14 cellular contexts compared by ENCODE assay signal in the genomic region with DNA sequence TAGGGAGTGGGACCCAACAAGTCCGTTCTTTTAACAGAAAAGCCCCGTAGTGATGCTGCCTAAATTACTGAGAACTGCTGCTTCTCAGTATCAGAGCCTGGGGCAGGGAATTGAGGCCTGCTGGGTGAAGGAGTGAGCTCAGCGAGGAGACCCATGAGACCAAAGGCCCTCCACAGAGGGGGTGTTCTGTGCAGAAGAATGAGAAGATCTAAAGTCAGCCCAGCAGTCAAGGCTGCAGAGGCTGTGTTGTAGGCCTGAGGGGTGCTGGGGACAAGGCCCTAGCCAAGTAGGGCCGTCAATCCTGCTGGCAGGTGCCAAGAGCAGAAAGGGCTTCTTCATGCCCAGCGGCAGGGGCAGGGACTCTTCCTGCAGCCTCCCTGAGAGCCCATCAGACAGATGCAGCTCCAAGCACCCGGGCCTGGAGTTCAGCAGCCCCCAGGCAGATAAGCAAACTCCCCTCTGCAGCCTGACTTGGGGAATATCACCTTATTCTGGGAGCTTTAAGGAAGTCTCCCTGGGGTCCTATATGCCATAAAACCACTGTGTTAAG. TPM values are rescaled to one million over a fixed set of nuclear protein-coding genes. Genes with fewer than 3 reads are reported as not detected.
DNase-seq lines count a peak whose midpoint lies in the region; TF ChIP-seq lines count a peak whose summit lies in the region.
"Had no signal": no experiment of that assay in that cellular context is flagged by ENCODE, and none has a peak within 500 bp of the region (broad histone marks: within the 10 kb centered on the region; RNA-seq: fewer than 3 reads in every experiment).

No MANE protein-coding gene starts in this region.

- dilution Hi-C loops in mammary epithelial cell (cut with HindIII; ENCODE audit: low sequenced_read_pairs): loop anchor here (5.0 kb wide), 1 partner anchor 72 kb away; no protein-coding TSS in a partner anchor

- H3K9me3 Mint-ChIP-seq in T-helper 2 cell treated with Interferon-gamma antibody and Interleukin-4, amounts not matched to agents 5 μg/mL and 100 μg/mL, for 36 hours: no peaks in the 10 kb centered on the region
- H3K9me3 Mint-ChIP-seq in neural crest cell: no peaks in the 10 kb centered on the region
- H3K9me3 Mint-ChIP-seq: activated B cell treated with CpG ODN at 0.5 μM for 24 hours had no signal

- H3K4me3 ChIP-seq in adipocyte (ENCODE audit: low read length) (no peak overlapping the region), mammary epithelial cell (replicated peaks in 1 of 3; ENCODE audit: insufficient read depth in 1 of 3, low read depth in 2 of 3, low read length in 3 of 3) (no peak overlapping the region)
- H3K4me3 ChIP-seq: A549, hepatocyte, thyroid gland had no signal

- no TSS peak for BruUV-seq in mammary epithelial cell (replicated peaks; lab: Mats Ljungman, UMichigan)

- H3K27ac Mint-ChIP-seq in T-helper 2 cell treated with Interferon-gamma antibody and Interleukin-4, amounts not matched to agents 5 μg/mL and 100 μg/mL, for 36 hours: peak overlapping the region; percentile 63
- no peak overlapping the region for H3K27ac Mint-ChIP-seq in neural crest cell (ENCODE audit: unreplicated experiment)

- H3K36me3 ChIP-seq in KOPT-K1 (ENCODE audit: insufficient read depth, low read length) (peaks cover 20% of the 10 kb centered on the region), adipocyte (ENCODE audit: control insufficient read depth, insufficient read depth, low read length, severe bottlenecking) (no peaks in the 10 kb centered on the region), mammary epithelial cell (ENCODE audit: insufficient read depth, low read length) (no peaks in the 10 kb centered on the region)
- H3K36me3 ChIP-seq: thyroid gland had no signal

- TF ChIP-seq CTCF in neural crest cell (conservative IDR thresholded peaks at IDR 0.05) (no peak), mammary epithelial cell (conservative IDR thresholded peaks at IDR 0.05 in 1 of 2, IDR thresholded peaks at IDR 0.05 in 1 of 2; ENCODE audit: extremely low read depth in 1 of 2, insufficient read depth in 1 of 2, low read depth in 1 of 2, low read length in 2 of 2) (no peak)

- no peaks in the 10 kb centered on the region for H3K27me3 ChIP-seq in adipocyte (replicated peaks; ENCODE audit: control insufficient read depth, insufficient read depth, low read length)
- no peaks in the 10 kb centered on the region for H3K27me3 ChIP-seq in mammary epithelial cell (ENCODE audit: insufficient read depth, low read length)
- H3K27me3 ChIP-seq: hepatocyte, thyroid gland had no signal

- WGBS in mammary epithelial cell (ENCODE audit: low coverage, missing lambda C conversion rate): 90% methylated on average over 6 of the region's 6 CpGs

- H3K27ac ChIP-seq in KOPT-K1 (ENCODE audit: low read depth, low read length, poor library complexity, severe bottlenecking) (peak overlapping the region; percentile 35), mammary epithelial cell (ENCODE audit: insufficient read depth, low read depth, low read length) (no peak overlapping the region)
- H3K27ac ChIP-seq: A549, hepatocyte, thyroid gland had no signal

- no peak overlapping the region for H3K4me3 Mint-ChIP-seq in T-helper 2 cell treated with Interferon-gamma antibody and Interleukin-4, amounts not matched to agents 5 μg/mL and 100 μg/mL, for 36 hours
- H3K4me3 Mint-ChIP-seq in neural crest cell: peak overlapping the region; percentile 16
- H3K4me3 Mint-ChIP-seq: activated B cell treated with CpG ODN at 0.5 μM for 24 hours had no signal

- intact Hi-C loops in mammary epithelial cell (cut with micrococcal nuclease): no loop called here

- CTCF ChIA-PET in mammary epithelial cell (lab: Charles Lee; ENCODE audit: low non-redundant PET): interaction anchor here (0.7 kb wide), 1 partner anchor 10 kb away, joined by 3 read pairs; no protein-coding TSS in a partner anchor

- H3K36me3 Mint-ChIP-seq in T-helper 2 cell treated with Interferon-gamma antibody and Interleukin-4, amounts not matched to agents 5 μg/mL and 100 μg/mL, for 36 hours (ENCODE audit: low read depth): peaks cover 11% of the 10 kb centered on the region
- H3K36me3 Mint-ChIP-seq in neural crest cell (ENCODE audit: low read depth): no peaks in the 10 kb centered on the region

- H3K4me1 Mint-ChIP-seq in T-helper 2 cell treated with Interferon-gamma antibody and Interleukin-4, amounts not matched to agents 5 μg/mL and 100 μg/mL, for 36 hours (ENCODE audit: low read depth): peaks cover 29% of the 10 kb centered on the region
- peaks cover 44% of the 10 kb centered on the region for H3K4me1 Mint-ChIP-seq in neural crest cell

- DNase-seq in T-helper 2 cell treated with Interferon-gamma antibody and Interleukin-4, amounts not matched to agents 5 μg/mL and 100 μg/mL, for 36 hours (ENCODE audit: low spot score): no peak
- no peak for DNase-seq in T-helper 2 cell
- no peak for DNase-seq in adipocyte (ENCODE audit: low read depth)
- no peak for DNase-seq in neural crest cell (ENCODE audit: low read depth, low spot score)
- DNase-seq in mammary epithelial cell: no peak
- no peak for DNase-seq in D341Med (ENCODE audit: low spot score)
- no peak for DNase-seq in putamen (ENCODE audit: low spot score)
- DNase-seq: activated B cell treated with CpG ODN at 0.5 μM for 24 hours, Caco-2, NCI-H187, thyroid gland had no signal

- in situ Hi-C loops in mammary epithelial cell (cut with MboI; ENCODE audit: low sequenced_read_pairs in 2 of 2): no loop called here

- no peaks in the 10 kb centered on the region for H3K27me3 Mint-ChIP-seq in T-helper 2 cell treated with Interferon-gamma antibody and Interleukin-4, amounts not matched to agents 5 μg/mL and 100 μg/mL, for 36 hours (ENCODE audit: low read depth)
- H3K27me3 Mint-ChIP-seq in neural crest cell (ENCODE audit: low read depth): no peaks in the 10 kb centered on the region
- H3K27me3 Mint-ChIP-seq: activated B cell treated with CpG ODN at 0.5 μM for 24 hours had no signal

- no peak overlapping the region for H3K4me2 ChIP-seq in mammary epithelial cell (ENCODE audit: insufficient read depth, low read depth, low read length)
- H3K4me2 ChIP-seq: A549, hepatocyte had no signal

- H3K4me1 ChIP-seq in adipocyte (ENCODE audit: control insufficient read depth, insufficient read depth, low read length): peaks cover 16% of the 10 kb centered on the region
- peaks cover 3% of the 10 kb centered on the region for H3K4me1 ChIP-seq in mammary epithelial cell (ENCODE audit: insufficient read depth, low read length)
- H3K4me1 ChIP-seq: A549, Caco-2 had no signal

- H3K9ac ChIP-seq in adipocyte (ENCODE audit: low read length) (peak overlapping the region; percentile 14), mammary epithelial cell (ENCODE audit: insufficient read depth, low read length) (no peak overlapping the region)

- H3K9me3 ChIP-seq in KOPT-K1 (ENCODE audit: insufficient read depth, low read length, poor library complexity, severe bottlenecking) (no peaks in the 10 kb centered on the region), adipocyte (ENCODE audit: control insufficient read depth, low read length) (no peaks in the 10 kb centered on the region), mammary epithelial cell (replicated peaks; ENCODE audit: insufficient read depth, low read length) (no peaks in the 10 kb centered on the region)
- H3K9me3 ChIP-seq: A549, Caco-2, thyroid gland had no signal

- no peak overlapping the region for H2AFZ ChIP-seq in mammary epithelial cell (ENCODE audit: low read depth, low read length)
- H2AFZ ChIP-seq: hepatocyte had no signal

- H4K20me1 ChIP-seq in mammary epithelial cell (ENCODE audit: insufficient read depth, low read length): no peaks in the 10 kb centered on the region

- H3K79me2 ChIP-seq in mammary epithelial cell (ENCODE audit: insufficient read depth, low read length): no peaks in the 10 kb centered on the region
- H3K79me2 ChIP-seq: hepatocyte had no signal

RNA-seq across cellular contexts. Expression of a gene that starts 9.2 kb away (rescaled TPM):
- total RNA-seq in neural crest cell: 73.1 and 73.2 TPM in 2 replicates
- 10 to 100 TPM; 13.2 to 13.3 TPM for total RNA-seq in mammary epithelial cell
- polyA plus RNA-seq in mammary epithelial cell: 44.3 TPM
- 14.6 TPM for polyA minus RNA-seq in mammary epithelial cell

RNA-seq across cellular contexts. Expression of a gene that starts 57.5 kb away (rescaled TPM):
- total RNA-seq in neural crest cell (49.0 and 51.0 TPM in 2 replicates), mammary epithelial cell (10 to 100 TPM; 23.2 to 31.8 TPM)
- polyA plus RNA-seq in mammary epithelial cell: 14.3 TPM
- polyA minus RNA-seq in mammary epithelial cell: 29.9 TPM
